ENCODE assay signal across 9 cellular contexts in genomic region chr4:124631760-124632159, GRCh38.
A peak's percentile ranks its signal among the peaks of the same experiment; 100 is the strongest.
DNase-seq lines count a peak whose midpoint lies in the region; ATAC-seq and TF ChIP-seq lines count a peak whose summit lies in the region.
"Had no signal": no experiment of that assay in that cellular context is flagged by ENCODE, and none has a peak within 500 bp of the region (broad histone marks: within the 10 kb centered on the region; RNA-seq: fewer than 3 reads in every experiment).

No MANE protein-coding gene starts in this region.

- no peak for TF ChIP-seq CTCF in activated CD8-positive, alpha-beta T cell treated with anti-CD3 and anti-CD28 coated beads for 36 hours (IDR thresholded peaks at IDR 0.05)
- no peak for TF ChIP-seq CTCF in hepatocyte (IDR thresholded peaks at IDR 0.05; ENCODE audit: poor library complexity)
- no peak for TF ChIP-seq CTCF in dorsolateral prefrontal cortex (IDR thresholded peaks at IDR 0.05 in 54 of 56, conservative IDR thresholded peaks at IDR 0.05 in 2 of 56; ENCODE audit: low read depth in 1 of 56, partially characterized antibody in 56 of 56)

- H3K27ac Mint-ChIP-seq in activated CD8-positive, alpha-beta T cell treated with anti-CD3 and anti-CD28 coated beads for 36 hours = no peak overlapping the region
- no peak overlapping the region for H3K27ac Mint-ChIP-seq in activated CD8-positive, alpha-beta T cell treated with anti-CD3 and anti-CD28 coated beads, Interleukin-2, amount 10 ng/mL, durations not matched to agents 7 days and 5 days
- H3K27ac Mint-ChIP-seq: activated naive CD4-positive, alpha-beta T cell treated with anti-CD3 and anti-CD28 coated beads, Interleukin-2, amount 50 U/mL, for 72 hours had no signal

- H3K36me3 Mint-ChIP-seq in activated CD8-positive, alpha-beta T cell treated with anti-CD3 and anti-CD28 coated beads for 36 hours (ENCODE audit: low read depth) = no peaks in the 10 kb centered on the region
- no peaks in the 10 kb centered on the region for H3K36me3 Mint-ChIP-seq in activated CD8-positive, alpha-beta T cell treated with anti-CD3 and anti-CD28 coated beads, Interleukin-2, amount 10 ng/mL, durations not matched to agents 7 days and 5 days (ENCODE audit: low read depth)
- H3K36me3 Mint-ChIP-seq: activated naive CD4-positive, alpha-beta T cell treated with anti-CD3 and anti-CD28 coated beads, Interleukin-2, amount 50 U/mL, for 72 hours had no signal

- no peaks in the 10 kb centered on the region for H3K9me2 ChIP-seq in hepatocyte (replicated peaks; ENCODE audit: insufficient read depth)

- no peaks in the 10 kb centered on the region for H3K27me3 Mint-ChIP-seq in activated CD8-positive, alpha-beta T cell treated with anti-CD3 and anti-CD28 coated beads for 36 hours
- no peaks in the 10 kb centered on the region for H3K27me3 Mint-ChIP-seq in activated CD8-positive, alpha-beta T cell treated with anti-CD3 and anti-CD28 coated beads, Interleukin-2, amount 10 ng/mL, durations not matched to agents 7 days and 5 days (ENCODE audit: low read depth)

- no peaks in the 10 kb centered on the region for H4K20me1 ChIP-seq in hepatocyte (ENCODE audit: insufficient read depth, poor library complexity, severe bottlenecking)

- peak; percentile 13 for DNase-seq in activated CD8-positive, alpha-beta T cell treated with anti-CD3 and anti-CD28 coated beads for 36 hours
- DNase-seq in activated CD8-positive, alpha-beta T cell treated with anti-CD3 and anti-CD28 coated beads, Interleukin-2, amount 10 ng/mL, durations not matched to agents 7 days and 5 days = no peak
- DNase-seq in hepatocyte (ENCODE audit: low spot score) (peak; percentile 89), NCI-H748 (lab: John Stamatoyannopoulos, UW; ENCODE audit: unreplicated experiment) (no peak), dorsolateral prefrontal cortex (no peak), globus pallidus (ENCODE audit: low spot score) (no peak)

- H3K9me3 ChIP-seq in hepatocyte (ENCODE audit: low read depth) = no peaks in the 10 kb centered on the region

- H3K4me1 ChIP-seq in hepatocyte (ENCODE audit: insufficient read depth) = no peaks in the 10 kb centered on the region

- CTCF ChIA-PET in activated CD8-positive, alpha-beta T cell treated with anti-CD3 and anti-CD28 coated beads for 36 hours (lab: Charles Lee) = no interaction called here
- CTCF ChIA-PET in activated CD8-positive, alpha-beta T cell treated with anti-CD3 and anti-CD28 coated beads, Interleukin-2, amount 10 ng/mL, durations not matched to agents 7 days and 5 days (lab: Charles Lee) = no interaction called here

- H2AFZ ChIP-seq in hepatocyte = no peak overlapping the region

- ATAC-seq in activated CD8-positive, alpha-beta T cell treated with anti-CD3 and anti-CD28 coated beads for 36 hours = peak; percentile 61
- ATAC-seq in activated CD8-positive, alpha-beta T cell treated with anti-CD3 and anti-CD28 coated beads, Interleukin-2, amount 10 ng/mL, durations not matched to agents 7 days and 5 days = no peak
- ATAC-seq in HG03139 (IDR thresholded peaks at IDR 0.05; ENCODE audit: unreplicated experiment) (peak; percentile 93), SK-N-SH treated with all-trans-retinoic acid at 6 μM for 48 hours (peak; percentile 99)

- H3K27ac ChIP-seq in hepatocyte = peak overlapping the region; percentile 38
- no peak overlapping the region for H3K27ac ChIP-seq in dorsolateral prefrontal cortex

- H3K27me3 ChIP-seq in hepatocyte (no peaks in the 10 kb centered on the region), dorsolateral prefrontal cortex (no peaks in the 10 kb centered on the region)

- no peak overlapping the region for H3K4me3 Mint-ChIP-seq in activated CD8-positive, alpha-beta T cell treated with anti-CD3 and anti-CD28 coated beads for 36 hours
- H3K4me3 Mint-ChIP-seq in activated CD8-positive, alpha-beta T cell treated with anti-CD3 and anti-CD28 coated beads, Interleukin-2, amount 10 ng/mL, durations not matched to agents 7 days and 5 days = no peak overlapping the region

- H3K36me3 ChIP-seq in hepatocyte (replicated peaks; ENCODE audit: insufficient read depth, low read depth) = no peaks in the 10 kb centered on the region

- WGBS in hepatocyte (ENCODE audit: low lambda C conversion rate, missing lambda C conversion rate) = 57% methylated on average over 1 of the region's 1 CpG

- intact Hi-C loops in activated CD8-positive, alpha-beta T cell treated with anti-CD3 and anti-CD28 coated beads for 36 hours (cut with micrococcal nuclease) = no loop called here
- intact Hi-C loops in dorsolateral prefrontal cortex (cut with DNase I) = no loop called here

- no peaks in the 10 kb centered on the region for H3K9me3 Mint-ChIP-seq in activated CD8-positive, alpha-beta T cell treated with anti-CD3 and anti-CD28 coated beads for 36 hours
- H3K9me3 Mint-ChIP-seq in activated CD8-positive, alpha-beta T cell treated with anti-CD3 and anti-CD28 coated beads, Interleukin-2, amount 10 ng/mL, durations not matched to agents 7 days and 5 days (ENCODE audit: insufficient read depth) = no peaks in the 10 kb centered on the region

- H3K4me3 ChIP-seq in hepatocyte (no peak overlapping the region), dorsolateral prefrontal cortex (no peak overlapping the region)

- no peak overlapping the region for H3K4me2 ChIP-seq in hepatocyte

- H3K4me1 Mint-ChIP-seq in activated CD8-positive, alpha-beta T cell treated with anti-CD3 and anti-CD28 coated beads for 36 hours (ENCODE audit: low read depth) = peaks cover 7% of the 10 kb centered on the region
- no peaks in the 10 kb centered on the region for H3K4me1 Mint-ChIP-seq in activated CD8-positive, alpha-beta T cell treated with anti-CD3 and anti-CD28 coated beads, Interleukin-2, amount 10 ng/mL, durations not matched to agents 7 days and 5 days (ENCODE audit: low read depth)

- POLR2A ChIA-PET in activated CD8-positive, alpha-beta T cell treated with anti-CD3 and anti-CD28 coated beads for 36 hours (lab: Charles Lee) = no interaction called here
- POLR2A ChIA-PET in activated CD8-positive, alpha-beta T cell treated with anti-CD3 and anti-CD28 coated beads, Interleukin-2, amount 10 ng/mL, durations not matched to agents 7 days and 5 days (lab: Charles Lee) = no interaction called here

- no peaks in the 10 kb centered on the region for H3K79me2 ChIP-seq in hepatocyte

TF ChIP-seq in SK-N-SH treated with all-trans-retinoic acid at 6 μM for 48 hours, 23 proteins besides CTCF, POLR2A, EP300 and RAD21:
- peak; percentile 34; the same call in 1 of the 2 replicates for TF ChIP-seq ISL1 (CRISPR knock-in tag; IDR thresholded peaks at IDR 0.05)
- TF ChIP-seq OSR1 (CRISPR knock-in tag; IDR thresholded peaks at IDR 0.05) = no peak
- TF ChIP-seq ZFP30 (CRISPR knock-in tag; IDR thresholded peaks at IDR 0.05) = no peak
- TF ChIP-seq TOX (CRISPR knock-in tag; IDR thresholded peaks at IDR 0.05; ENCODE audit: borderline replicate concordance) = no peak; the same call in 1 of the 2 replicates
- no peak for TF ChIP-seq BACH2 (CRISPR knock-in tag; IDR thresholded peaks at IDR 0.05; ENCODE audit: borderline replicate concordance)

Comparison
In these comparisons a context has a peak if more than half of its experiments do, and no peak if none do; other contexts are left out.
1. DNase-seq: peak in activated CD8-positive, alpha-beta T cell treated with anti-CD3 and anti-CD28 coated beads for 36 hours (single experiment) and hepatocyte (single experiment); none in activated CD8-positive, alpha-beta T cell treated with anti-CD3 and anti-CD28 coated beads, Interleukin-2, amount 10 ng/mL, durations not matched to agents 7 days and 5 days (single experiment), NCI-H748 (single experiment), dorsolateral prefrontal cortex (0 of 10) and globus pallidus (single experiment).